In genomic region chr19:7395793-7396192, GRCh38 we compare ENCODE assay signal across 8 cellular contexts. TPM values are rescaled to one million over a fixed set of nuclear protein-coding genes. Genes with fewer than 3 reads are reported as not detected.
DNase-seq lines count a peak whose midpoint lies in the region; ATAC-seq and TF ChIP-seq lines count a peak whose summit lies in the region.

No MANE protein-coding gene starts in this region.

- H3K9me3 ChIP-seq in MG63, result no peaks in the 10 kb centered on the region
- H3K9me3 ChIP-seq in neural cell (ENCODE audit: low read length), result no peaks in the 10 kb centered on the region

- DNase-seq in CD14-positive monocyte (ENCODE audit: low spot score) (no peak), MG63 (no peak), NCI-H524 (lab: John Stamatoyannopoulos, UW) (no peak), germinal center (ENCODE audit: low spot score) (no peak)
- no peak for DNase-seq in effector memory CD8-positive, alpha-beta T cell
- DNase-seq in activated effector memory CD4-positive, alpha-beta T cell treated with anti-CD3 and anti-CD28 coated beads, Interleukin-2, amount 50 U/mL, for 16 hours, result no peak

- peak overlapping the region; percentile 87 to 93 for H3K4me3 Mint-ChIP-seq in CD14-positive monocyte
- peak overlapping the region; percentile 83 to 87 for H3K4me3 Mint-ChIP-seq in effector memory CD8-positive, alpha-beta T cell

- TF ChIP-seq CTCF in CD14-positive monocyte (IDR thresholded peaks at IDR 0.05) (no peak), neural cell (IDR thresholded peaks at IDR 0.05; ENCODE audit: poor library complexity, severe bottlenecking) (no peak)

- peaks cover 9% of the 10 kb centered on the region for H3K36me3 ChIP-seq in MG63
- no peaks in the 10 kb centered on the region for H3K36me3 ChIP-seq in neural cell (ENCODE audit: insufficient read depth, low read length)

- H3K9ac ChIP-seq in neural cell (ENCODE audit: low read length), result peak overlapping the region; percentile 89

- H3K4me1 Mint-ChIP-seq in CD14-positive monocyte, result peaks cover 38% of the 10 kb centered on the region
- H3K4me1 Mint-ChIP-seq in effector memory CD8-positive, alpha-beta T cell (ENCODE audit: low read depth in 2 of 2), result peaks cover 28 to 42% of the 10 kb centered on the region in 2 donors

- intact Hi-C loops in CD14-positive monocyte (cut with micrococcal nuclease), result loop anchor here (10.0 kb wide), 2 partner anchors 139 to 229 kb away; partner anchors contain the start of genes PNPLA6 (in 2 of the 2), PET100 (in 1 of the 2) and XAB2 (in 1 of the 2)

- no peaks in the 10 kb centered on the region for H3F3A ChIP-seq in neural cell (ENCODE audit: insufficient read depth, low read length, poor library complexity, severe bottlenecking)

- ATAC-seq in effector memory CD8-positive, alpha-beta T cell (replicated peaks), result no peak
- ATAC-seq in HG03439 (IDR thresholded peaks at IDR 0.05; ENCODE audit: unreplicated experiment), result no peak

- no peaks in the 10 kb centered on the region for H3K27me3 ChIP-seq in MG63
- no peaks in the 10 kb centered on the region for H3K27me3 ChIP-seq in neural cell (ENCODE audit: insufficient read depth, low read depth, low read length)

- peak overlapping the region; percentile 23 to 79 (median 76) for H3K27ac Mint-ChIP-seq in CD14-positive monocyte
- H3K27ac Mint-ChIP-seq in effector memory CD8-positive, alpha-beta T cell, result peak overlapping the region; percentile 57 to 87

- no peak overlapping the region for H2AFZ ChIP-seq in neural cell (ENCODE audit: low read depth, low read length)

- TF ChIP-seq EP300 in neural cell (conservative IDR thresholded peaks at IDR 0.05; ENCODE audit: poor library complexity, severe bottlenecking), result no peak

- H3K27ac ChIP-seq in neural cell (ENCODE audit: low read length), result peak overlapping the region; percentile 65

- peaks cover 17 to 36% of the 10 kb centered on the region in 2 donors for H3K36me3 Mint-ChIP-seq in CD14-positive monocyte
- peaks cover 57% of the 10 kb centered on the region for H3K36me3 Mint-ChIP-seq in effector memory CD8-positive, alpha-beta T cell (ENCODE audit: insufficient read depth)

- no peaks in the 10 kb centered on the region for H3K9me3 Mint-ChIP-seq in CD14-positive monocyte
- no peaks in the 10 kb centered on the region for H3K9me3 Mint-ChIP-seq in effector memory CD8-positive, alpha-beta T cell

- H3K27me3 Mint-ChIP-seq in CD14-positive monocyte (ENCODE audit: low read depth in 3 of 3), result no peaks in the 10 kb centered on the region
- H3K27me3 Mint-ChIP-seq in effector memory CD8-positive, alpha-beta T cell, result no peaks in the 10 kb centered on the region

- peak overlapping the region; percentile 93 for H3K4me2 ChIP-seq in neural cell (ENCODE audit: low read length)

- TF ChIP-seq RAD21 in neural cell (conservative IDR thresholded peaks at IDR 0.05), result no peak

- H3K9me2 ChIP-seq in neural cell (ENCODE audit: insufficient read depth, low read length), result no peaks in the 10 kb centered on the region

- no peaks in the 10 kb centered on the region for H4K20me1 ChIP-seq in neural cell (ENCODE audit: insufficient read depth)

- peak overlapping the region; percentile 99 for H3K4me3 ChIP-seq in MG63
- H3K4me3 ChIP-seq in neural cell (ENCODE audit: low read length), result peak overlapping the region; percentile 99

- H3K79me2 ChIP-seq in neural cell (replicated peaks; ENCODE audit: insufficient read depth, low read length), result peaks cover 31% of the 10 kb centered on the region

TF ChIP-seq in neural cell, 6 proteins besides CTCF, POLR2A, EP300 and RAD21:
- TF ChIP-seq TAF1 (IDR thresholded peaks at IDR 0.05; ENCODE audit: low read depth), result no peak
- no peak for TF ChIP-seq MXI1 (conservative IDR thresholded peaks at IDR 0.05; ENCODE audit: poor library complexity, severe bottlenecking)
- no peak for TF ChIP-seq EZH2 (IDR thresholded peaks at IDR 0.05; ENCODE audit: borderline replicate concordance, insufficient read depth, low read length, poor library complexity, severe bottlenecking)
- no peak for TF ChIP-seq REST (IDR thresholded peaks at IDR 0.05; ENCODE audit: borderline replicate concordance)
- TF ChIP-seq SMC3 (conservative IDR thresholded peaks at IDR 0.05; ENCODE audit: poor library complexity), result no peak

RNA-seq across cellular contexts. Expression of gene ARHGEF18, which starts 47.1 kb away (rescaled TPM):
- polyA plus RNA-seq in CD14-positive monocyte (under 1 TPM; 0.46 to 0.87 TPM), neural cell (22.7 and 33.6 TPM in 2 replicates)
- 27.0 and 39.0 TPM in 2 replicates for total RNA-seq in MG63 (2014; rRNA removed; shearing (Covaris generic); ENCODE audit: low replicate concordance)
- 48.0 and 53.3 TPM in 2 replicates for polyA minus RNA-seq in neural cell

Comparison
In these comparisons a context has a peak if more than half of its experiments do, and no peak if none do; other contexts are left out.
1. RNA of gene ARHGEF18, which starts 47.1 kb away (polyA plus RNA-seq): 22.7 to 33.6 TPM in neural cell; 0.46 to 0.87 TPM in CD14-positive monocyte; every median in the first group is over 10 times any median in the second.